ENCODE assay signal across 2 cellular contexts in the genomic region with DNA sequence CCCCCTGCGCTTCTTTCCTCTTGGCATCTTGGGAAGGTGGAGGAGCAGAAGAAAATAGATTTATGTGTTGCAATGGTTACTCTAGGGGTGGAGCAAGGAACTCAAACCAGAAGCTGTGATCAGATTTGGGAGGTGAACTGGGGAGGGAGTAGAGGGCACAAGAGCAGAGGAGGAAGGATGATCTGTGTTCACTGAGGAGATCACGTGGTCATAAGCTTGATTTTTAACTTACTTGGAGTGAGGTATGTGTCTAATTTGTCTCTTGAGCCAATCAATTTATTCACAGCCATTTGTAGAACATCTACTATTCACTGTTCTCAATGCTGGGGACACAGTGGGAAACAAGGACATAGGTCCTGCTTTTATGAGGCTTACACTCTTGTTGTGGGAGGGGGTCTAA.
TF ChIP-seq lines count a peak whose summit lies in the region.

No MANE protein-coding gene starts in this region.

TF ChIP-seq in GM12878, 131 proteins besides CTCF, POLR2A, EP300 and RAD21:
- TF ChIP-seq BMI1 (IDR thresholded peaks at IDR 0.05; ENCODE audit: borderline replicate concordance), result no peak
- TF ChIP-seq SMAD5 (IDR thresholded peaks at IDR 0.05; ENCODE audit: low read depth), result no peak
- TF ChIP-seq RAD51 (IDR thresholded peaks at IDR 0.05), result peak; percentile 21; the same call in 1 of the 2 replicates

TF ChIP-seq in neural cell, 6 proteins besides CTCF, POLR2A, EP300 and RAD21:
- no peak for TF ChIP-seq EZH2 (IDR thresholded peaks at IDR 0.05; ENCODE audit: borderline replicate concordance, insufficient read depth, low read length, poor library complexity, severe bottlenecking)
